ENCODE assay signal across 20 cellular contexts in genomic region chr9:72790934-72791333, GRCh38.
DNase-seq lines count a peak whose midpoint lies in the region; ATAC-seq, FAIRE-seq and TF ChIP-seq lines count a peak whose summit lies in the region.
"Had no signal": no experiment of that assay in that cellular context is flagged by ENCODE, and none has a peak within 500 bp of the region (broad histone marks: within the 10 kb centered on the region; RNA-seq: fewer than 3 reads in every experiment).

No MANE protein-coding gene starts in this region.

- DNase-seq in SK-N-MC (ENCODE audit: low read depth, low spot score) (no peak), fibroblast of gingiva (ENCODE audit: low read depth) (peak; percentile 9), right lobe of liver (no peak), HK-2 (ENCODE audit: unreplicated experiment) (no peak)
- DNase-seq: 8988T; AML-193; Caco-2; Calu3; CD4-positive, alpha-beta T cell; CD8-positive, alpha-beta T cell; DMS79 treated with DMSO at 0.1 percent for 48 hours; GF-D8 had no signal

- FAIRE-seq in endometrium (lab: Jason Lieb, UNC), result peak; percentile 66
- FAIRE-seq: A204.1, D721Med, G401.6, GM12891 had no signal

- intact Hi-C loops in right lobe of liver (cut with DNase I), result no loop called here

- ATAC-seq in HG03442 (IDR thresholded peaks at IDR 0.05; ENCODE audit: unreplicated experiment) (no peak), right lobe of liver (no peak)
- ATAC-seq: CD8-positive, alpha-beta T cell had no signal

- no peak for TF ChIP-seq CTCF in right lobe of liver (IDR thresholded peaks at IDR 0.05)

- peak overlapping the region; percentile 9 for H3K9ac ChIP-seq in SK-N-MC (ENCODE audit: insufficient read length)
- H3K9ac ChIP-seq: BLaER1 treated with 17β-estradiol and CSF1 and Interleukin-3, amounts not matched to agents 10 nM and 100 nM had no signal

- no peaks in the 10 kb centered on the region for H3K4me1 ChIP-seq in right lobe of liver
- H3K4me1 ChIP-seq: BLaER1 treated with 17β-estradiol and CSF1 and Interleukin-3, amounts not matched to agents 10 nM and 100 nM; Caco-2 had no signal

- H3K9me3 ChIP-seq in SK-N-MC (ENCODE audit: low read depth, low read length) (no peaks in the 10 kb centered on the region), right lobe of liver (no peaks in the 10 kb centered on the region)
- H3K9me3 ChIP-seq: Caco-2 had no signal

- no peaks in the 10 kb centered on the region for H3K36me3 ChIP-seq in SK-N-MC (ENCODE audit: insufficient read depth, low read length)
- H3K36me3 ChIP-seq in right lobe of liver, result no peaks in the 10 kb centered on the region
- H3K36me3 ChIP-seq: BLaER1 treated with 17β-estradiol and CSF1 and Interleukin-3, amounts not matched to agents 10 nM and 100 nM had no signal

- H3K4me3 ChIP-seq in SK-N-MC, result peak overlapping the region; percentile 23; the same call in 1 of the 2 replicates
- no peak overlapping the region for H3K4me3 ChIP-seq in right lobe of liver
- H3K4me3 ChIP-seq: BLaER1 treated with 17β-estradiol and CSF1 and Interleukin-3, amounts not matched to agents 10 nM and 100 nM had no signal

- 47% methylated on average over 4 of the region's 4 CpGs for WGBS in right lobe of liver (ENCODE audit: insufficient coverage, low coverage, low lambda C conversion rate, missing lambda C conversion rate)

- no peaks in the 10 kb centered on the region for H3K27me3 ChIP-seq in right lobe of liver
- H3K27me3 ChIP-seq: BLaER1 treated with 17β-estradiol and CSF1 and Interleukin-3, amounts not matched to agents 10 nM and 100 nM had no signal

- TF ChIP-seq POLR2A in right lobe of liver (IDR thresholded peaks at IDR 0.05), result no peak

- H3K27ac ChIP-seq in SK-N-MC (no peak overlapping the region), right lobe of liver (no peak overlapping the region)
- H3K27ac ChIP-seq: BLaER1 treated with 17β-estradiol and CSF1 and Interleukin-3, amounts not matched to agents 10 nM and 100 nM; C4-2B had no signal
